Comparison of ENCODE assay signal across 29 cellular contexts in genomic region chr15:74593122-74593521, GRCh38.
"Had no signal": no experiment of that assay in that cellular context is flagged by ENCODE, and none has a peak within 500 bp of the region (broad histone marks: within the 10 kb centered on the region; RNA-seq: fewer than 3 reads in every experiment).

No MANE protein-coding gene starts in this region.

- H3K4me1 ChIP-seq: pancreas had no signal

- H3K27ac Mint-ChIP-seq: activated T-helper 17 cell treated with anti-CD3 and anti-CD28 coated beads, Interleukin-2, amount 50 U/mL, for 72 hours; dendritic cell treated with granulocyte-macrophage colony-stimulating factor and Interleukin-4, amounts not matched to agents 40 ng/mL and 50 ng/mL, for 4 days; stimulated activated naive B cell treated with anti-CD40 and anti-IgM and Interleukin-4, amounts not matched to agents 10 μg/mL and 1 μg/mL and 100 μg/mL, for 72 hours; T-helper 17 cell had no signal

- H3K9me3 ChIP-seq: esophagus squamous epithelium, heart right ventricle, pancreas, prostate gland, stomach, tibial artery had no signal

- H3K4me3 Mint-ChIP-seq: activated T-cell treated with anti-CD3 and anti-CD28 coated beads, Interleukin-2, amount 50 U/mL, for 4 hours; activated T-helper 17 cell treated with anti-CD3 and anti-CD28 coated beads, Interleukin-2, amount 50 U/mL, for 72 hours; dendritic cell treated with granulocyte-macrophage colony-stimulating factor and Interleukin-4, amounts not matched to agents 40 ng/mL and 50 ng/mL, for 4 days; naive thymus-derived CD4-positive, alpha-beta T cell; neural crest cell; stimulated activated naive B cell treated with anti-CD40 and anti-IgM and Interleukin-4, amounts not matched to agents 10 μg/mL and 1 μg/mL and 100 μg/mL, for 72 hours; T-helper 17 cell had no signal

- H3K9me3 Mint-ChIP-seq: activated T-cell treated with anti-CD3 and anti-CD28 coated beads, Interleukin-2, amount 50 U/mL, for 4 hours; activated T-helper 17 cell treated with anti-CD3 and anti-CD28 coated beads, Interleukin-2, amount 50 U/mL, for 72 hours; dendritic cell treated with granulocyte-macrophage colony-stimulating factor and Interleukin-4, amounts not matched to agents 40 ng/mL and 50 ng/mL, for 4 days; naive thymus-derived CD4-positive, alpha-beta T cell; neural crest cell; stimulated activated naive B cell treated with anti-CD40 and anti-IgM and Interleukin-4, amounts not matched to agents 10 μg/mL and 1 μg/mL and 100 μg/mL, for 72 hours had no signal

- H3K27me3 ChIP-seq: brain microvascular endothelial cell, esophagus squamous epithelium, heart right ventricle, pancreas, stomach, tibial artery had no signal

- H3K4me2 ChIP-seq: smooth muscle cell had no signal

- H3K27ac ChIP-seq: brain microvascular endothelial cell, epithelial cell of prostate, esophagus squamous epithelium, heart right ventricle, pancreas, prostate gland, stomach, tibial artery had no signal

- H3K36me3 ChIP-seq: pancreas, prostate gland had no signal

- DNase-seq: activated CD4-positive, CD25-positive, alpha-beta regulatory T cell treated with anti-CD3 and anti-CD28 coated beads, Interleukin-2, amount 50 U/mL, for 72 hours; activated CD8-positive, alpha-beta memory T cell treated with anti-CD3 and anti-CD28 coated beads, Interleukin-2, amount 50 U/mL, for 4 hours; activated gamma-delta T cell treated with Interleukin-2 at 50 U/mL for 16 hours; activated naive CD4-positive, alpha-beta T cell treated with anti-CD3 and anti-CD28 coated beads, Interleukin-2, amount 50 U/mL, for 16 hours; activated T-cell treated with anti-CD3 and anti-CD28 coated beads, Interleukin-2, amount 50 U/mL, for 4 hours; amniotic stem cell; brain microvascular endothelial cell; caudate nucleus; esophagus squamous epithelium; foreskin melanocyte; heart right ventricle; naive thymus-derived CD4-positive, alpha-beta T cell; nucleus accumbens; retina; stimulated activated CD4-positive, alpha-beta T cell treated with anti-CD3 and anti-CD28 coated beads, Interleukin-1b, Interleukin-23, amount 100 ng/mL, for 48 hours; stimulated activated CD4-positive, alpha-beta T cell treated with anti-CD3 and anti-CD28 coated beads, Interleukin-4, amount 100 ng/mL, for 4 hours; stimulated activated CD8-positive, alpha-beta memory T cell treated with anti-CD3 and anti-CD28 coated beads, Interleukin-4, amount 100 ng/mL, for 48 hours; stimulated activated naive B cell treated with anti-CD40 and anti-IgM and Interleukin-4, amounts not matched to agents 10 μg/mL and 1 μg/mL and 100 μg/mL, for 72 hours; stomach; T-helper 17 cell; T1000; tibial artery had no signal

- H3K27me3 Mint-ChIP-seq: activated T-helper 17 cell treated with anti-CD3 and anti-CD28 coated beads, Interleukin-2, amount 50 U/mL, for 72 hours; dendritic cell treated with granulocyte-macrophage colony-stimulating factor and Interleukin-4, amounts not matched to agents 40 ng/mL and 50 ng/mL, for 4 days; naive thymus-derived CD4-positive, alpha-beta T cell; stimulated activated naive B cell treated with anti-CD40 and anti-IgM and Interleukin-4, amounts not matched to agents 10 μg/mL and 1 μg/mL and 100 μg/mL, for 72 hours; T-helper 17 cell had no signal

- H3K4me3 ChIP-seq: esophagus squamous epithelium, heart right ventricle, pancreas, prostate gland, smooth muscle cell, stomach, tibial artery had no signal

- ATAC-seq: activated T-cell treated with anti-CD3 and anti-CD28 coated beads, Interleukin-2, amount 50 U/mL, for 4 hours; activated T-helper 17 cell treated with anti-CD3 and anti-CD28 coated beads, Interleukin-2, amount 50 U/mL, for 72 hours; heart right ventricle; naive thymus-derived CD4-positive, alpha-beta T cell; stimulated activated naive B cell treated with anti-CD40 and anti-IgM and Interleukin-4, amounts not matched to agents 10 μg/mL and 1 μg/mL and 100 μg/mL, for 72 hours; T-helper 17 cell had no signal
